In genomic region chr2:168244318-168244717, GRCh38 we compare ENCODE assay signal across 7 cellular contexts. TPM values are rescaled to one million over a fixed set of nuclear protein-coding genes. Genes with fewer than 3 reads are reported as not detected.
DNase-seq lines count a peak whose midpoint lies in the region; ATAC-seq and TF ChIP-seq lines count a peak whose summit lies in the region.

No MANE protein-coding gene starts in this region.

- peaks cover 37% of the 10 kb centered on the region for H3K4me1 ChIP-seq in mammary epithelial cell (ENCODE audit: insufficient read depth, low read length)

- no TSS peak for BruUV-seq in mammary epithelial cell (replicated peaks; lab: Mats Ljungman, UMichigan)

- peak; percentile 83 for DNase-seq in NCI-H1105 (lab: John Stamatoyannopoulos, UW)
- no peak for DNase-seq in SK-N-MC (ENCODE audit: low read depth, low spot score)
- DNase-seq in mammary epithelial cell, result peak; percentile 76
- DNase-seq in stimulated activated CD4-positive, alpha-beta T cell treated with anti-CD3 and anti-CD28 coated beads, Interleukin-12 subunit alpha, Interleukin-12 subunit beta, amount 100 ng/mL, for 48 hours (ENCODE audit: low read depth in 2 of 3, low spot score in 1 of 3), result peak; percentile 27 to 49 (median 38)
- no peak for DNase-seq in foreskin melanocyte

- no peaks in the 10 kb centered on the region for H3K36me3 ChIP-seq in SK-N-MC (ENCODE audit: insufficient read depth, low read length)
- H3K36me3 ChIP-seq in mammary epithelial cell (ENCODE audit: insufficient read depth, low read length), result no peaks in the 10 kb centered on the region

- H3K9me3 ChIP-seq in SK-N-MC (ENCODE audit: low read depth, low read length) (no peaks in the 10 kb centered on the region), mammary epithelial cell (replicated peaks; ENCODE audit: insufficient read depth, low read length) (no peaks in the 10 kb centered on the region)

- dilution Hi-C loops in mammary epithelial cell (cut with HindIII; ENCODE audit: low sequenced_read_pairs), result no loop called here

- H3K27ac ChIP-seq in SK-N-MC, result 0 out of 2 replicates have a peak overlapping the region, but pooled peaks have one; percentile 7
- peak overlapping the region; percentile 0 for H3K27ac ChIP-seq in mammary epithelial cell (ENCODE audit: insufficient read depth, low read depth, low read length)

- H3K9ac ChIP-seq in SK-N-MC (ENCODE audit: insufficient read length) (no peak overlapping the region), mammary epithelial cell (ENCODE audit: insufficient read depth, low read length) (no peak overlapping the region)

- peaks cover 71% of the 10 kb centered on the region for H3K79me2 ChIP-seq in mammary epithelial cell (ENCODE audit: insufficient read depth, low read length)

- in situ Hi-C loops in mammary epithelial cell (cut with MboI; ENCODE audit: low sequenced_read_pairs in 2 of 2), result no loop called here

- CTCF ChIA-PET in mammary epithelial cell (lab: Charles Lee; ENCODE audit: low non-redundant PET), result no interaction called here

- no peaks in the 10 kb centered on the region for H3K27me3 ChIP-seq in mammary epithelial cell (ENCODE audit: insufficient read depth, low read length)

- no peaks in the 10 kb centered on the region for H4K20me1 ChIP-seq in mammary epithelial cell (ENCODE audit: insufficient read depth, low read length)

- no peak for TF ChIP-seq CTCF in mammary epithelial cell (conservative IDR thresholded peaks at IDR 0.05 in 1 of 2, IDR thresholded peaks at IDR 0.05 in 1 of 2; ENCODE audit: extremely low read depth in 1 of 2, insufficient read depth in 1 of 2, low read depth in 1 of 2, low read length in 2 of 2)

- H3K4me2 ChIP-seq in mammary epithelial cell (ENCODE audit: insufficient read depth, low read depth, low read length), result peak overlapping the region; percentile 92

- 19% methylated on average over 8 of the region's 8 CpGs for WGBS in mammary epithelial cell (ENCODE audit: low coverage, missing lambda C conversion rate)

- ATAC-seq in HG02759 (IDR thresholded peaks at IDR 0.05; ENCODE audit: unreplicated experiment) (no peak), GM21381 (IDR thresholded peaks at IDR 0.05; ENCODE audit: unreplicated experiment) (no peak)

- H2AFZ ChIP-seq in mammary epithelial cell (ENCODE audit: low read depth, low read length), result no peak overlapping the region

- intact Hi-C loops in mammary epithelial cell (cut with micrococcal nuclease), result loop anchor here (10.0 kb wide), 1 partner anchor 460 kb away; no protein-coding TSS in a partner anchor

- H3K4me3 ChIP-seq in SK-N-MC (no peak overlapping the region), mammary epithelial cell (replicated peaks in 1 of 3; ENCODE audit: insufficient read depth in 1 of 3, low read depth in 2 of 3, low read length in 3 of 3) (peak overlapping the region in 2 of 3 experiments; percentile 13 to 16)

RNA-seq across cellular contexts. Expression of gene STK39, which starts 3.1 kb away (rescaled TPM):
- total RNA-seq in mammary epithelial cell, result 10 to 100 TPM; 24.8 to 33.7 TPM
- polyA plus RNA-seq in mammary epithelial cell, result 15.9 TPM
- polyA minus RNA-seq in mammary epithelial cell, result 8.4 TPM

Comparison
In these comparisons a context has a peak if more than half of its experiments do, and no peak if none do; other contexts are left out.
1. DNase-seq: peak in NCI-H1105 (single experiment), mammary epithelial cell (single experiment) and stimulated activated CD4-positive, alpha-beta T cell treated with anti-CD3 and anti-CD28 coated beads, Interleukin-12 subunit alpha, Interleukin-12 subunit beta, amount 100 ng/mL, for 48 hours (3 of 3); none in SK-N-MC (single experiment) and foreskin melanocyte (single experiment).